8 cellular contexts compared by ENCODE assay signal in the genomic region with DNA sequence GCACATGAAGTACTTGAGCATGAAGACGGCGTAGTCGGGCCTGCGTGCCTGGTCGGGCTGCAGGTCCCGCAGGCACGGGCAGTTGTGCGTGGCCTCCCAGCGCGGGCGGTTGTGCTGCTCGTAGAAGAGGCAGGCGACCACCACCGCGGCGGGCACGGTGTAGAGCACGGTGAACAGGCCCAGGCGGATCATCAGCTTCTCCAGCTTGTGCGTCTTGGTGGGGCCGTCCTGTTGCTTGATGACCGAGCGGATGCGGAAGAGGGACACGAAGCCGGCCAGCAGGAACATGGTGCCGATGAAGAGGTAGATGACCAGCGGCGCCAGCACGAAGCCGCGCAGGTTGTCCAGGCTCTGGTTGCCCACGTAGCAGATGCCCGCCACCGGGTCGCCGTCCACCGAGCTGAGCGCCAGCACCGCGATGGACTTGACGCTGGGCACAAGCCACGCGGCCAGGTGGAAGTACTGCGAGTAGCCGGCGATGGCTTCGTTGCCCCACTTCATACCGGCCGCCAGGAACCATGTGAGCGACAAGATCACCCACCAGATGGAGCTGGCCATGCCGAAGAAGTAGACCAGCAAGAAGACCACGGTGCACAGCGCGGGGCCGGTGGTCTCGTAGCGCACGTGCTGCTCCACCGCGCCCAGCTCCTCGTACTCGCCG. TPM values are rescaled to one million over a fixed set of nuclear protein-coding genes. Genes with fewer than 3 reads are reported as not detected.
DNase-seq lines count a peak whose midpoint lies in the region; ATAC-seq and TF ChIP-seq lines count a peak whose summit lies in the region.

No MANE protein-coding gene starts in this region.

- CTCF ChIA-PET in CD4-positive, alpha-beta memory T cell (lab: Charles Lee; ENCODE audit: partially characterized antibody) = interaction anchor here (1.2 kb wide), 1 partner anchor 9 kb away, joined by 3 read pairs; no protein-coding TSS in a partner anchor

- H3K4me1 Mint-ChIP-seq in CD4-positive, alpha-beta memory T cell = peaks cover 13 to 56% (median 18%) of the 10 kb centered on the region in 4 donors

- WGBS in esophagus squamous epithelium, 2 donors = 20 to 36% methylated on average over 7 to 12 of the region's 64 CpGs
- 14 to 21% (median 21%) methylated on average over 55 to 64 of the region's 64 CpGs for WGBS in ovary, 3 donors

- peaks cover 22 to 26% of the 10 kb centered on the region in 2 donors for H3K27me3 Mint-ChIP-seq in CD4-positive, alpha-beta memory T cell

- H3K27me3 ChIP-seq in CD4-positive, alpha-beta memory T cell (ENCODE audit: insufficient read depth, low read length) = peaks cover 25% of the 10 kb centered on the region
- H3K27me3 ChIP-seq in esophagus squamous epithelium (peaks cover 0 to 65% (median 0%) of the 10 kb centered on the region in 4 donors), ovary (no peaks in the 10 kb centered on the region)

- no peak overlapping the region for H3K4me3 ChIP-seq in CD4-positive, alpha-beta memory T cell (ENCODE audit: low read length in 2 of 2)
- peak overlapping the region in 3 of 4 donors; percentile 42 to 85 (median 69) for H3K4me3 ChIP-seq in esophagus squamous epithelium
- H3K4me3 ChIP-seq in ovary = peak overlapping the region; percentile 37

- no peak overlapping the region for H3K27ac ChIP-seq in CD4-positive, alpha-beta memory T cell (ENCODE audit: low read depth, low read length)
- H3K27ac ChIP-seq in esophagus squamous epithelium (no peak overlapping the region), ovary (no peak overlapping the region)

- H3K9me3 Mint-ChIP-seq in CD4-positive, alpha-beta memory T cell = no peaks in the 10 kb centered on the region

- intact Hi-C loops in CD4-positive, alpha-beta memory T cell (cut with micrococcal nuclease) = loop anchor here (2.0 to 5.0 kb wide), 3 partner anchors 143 to 1858 kb away; partner anchors contain the start of gene CREM
- intact Hi-C loops in esophagus squamous epithelium (cut with DNase I) (loop anchor here (10.0 kb wide), 2 partner anchors 1135 to 1245 kb away; no protein-coding TSS in a partner anchor), ovary (cut with DNase I) (loop anchor here in 3 of 4 donors (5.0 to 10.0 kb wide), 3 partner anchors 515 to 1138 kb away; partner anchors contain the start of gene CREM (in 1 of the 3))

- POLR2A ChIA-PET in CD4-positive, alpha-beta memory T cell (lab: Charles Lee; ENCODE audit: partially characterized antibody) = no interaction called here

- DNase-seq in CD4-positive, alpha-beta memory T cell = no peak
- peak; percentile 47 for DNase-seq in SK-N-DZ (ENCODE audit: low spot score)
- DNase-seq in esophagus squamous epithelium (lab: John Stamatoyannopoulos, UW) = no peak
- DNase-seq in ovary = peak; percentile 11 to 42 (median 29)
- DNase-seq in effector CD4-positive, alpha-beta T cell = no peak

- peak overlapping the region in 1 of 7 donors; percentile 67 for H3K27ac Mint-ChIP-seq in CD4-positive, alpha-beta memory T cell

- TF ChIP-seq EP300 in ovary (IDR thresholded peaks at IDR 0.05) = no peak

- H3K36me3 Mint-ChIP-seq in CD4-positive, alpha-beta memory T cell = peaks cover 0 to 5% of the 10 kb centered on the region in 2 donors

- no peaks in the 10 kb centered on the region for H3K9me3 ChIP-seq in CD4-positive, alpha-beta memory T cell (ENCODE audit: control insufficient read depth in 1 of 2, low read length in 2 of 2)
- H3K9me3 ChIP-seq in esophagus squamous epithelium (no peaks in the 10 kb centered on the region), ovary (no peaks in the 10 kb centered on the region)

- no peaks in the 10 kb centered on the region for H3K36me3 ChIP-seq in CD4-positive, alpha-beta memory T cell (ENCODE audit: insufficient read depth, low read length)
- H3K36me3 ChIP-seq in esophagus squamous epithelium (no peaks in the 10 kb centered on the region), ovary (no peaks in the 10 kb centered on the region)

- no peak for TF ChIP-seq POLR2A in esophagus squamous epithelium (IDR thresholded peaks at IDR 0.05)
- no peak for TF ChIP-seq POLR2A in ovary (IDR thresholded peaks at IDR 0.05)

- H3K4me3 Mint-ChIP-seq in CD4-positive, alpha-beta memory T cell = peak overlapping the region; percentile 55 to 82 (median 76)

- H3K4me1 ChIP-seq in CD4-positive, alpha-beta memory T cell (ENCODE audit: insufficient read depth, low read length) = peaks cover 34% of the 10 kb centered on the region
- H3K4me1 ChIP-seq in esophagus squamous epithelium (peaks cover 13 to 53% (median 26%) of the 10 kb centered on the region in 3 donors), ovary (ENCODE audit: insufficient read depth) (peaks cover 9% of the 10 kb centered on the region)

- TF ChIP-seq CTCF in esophagus squamous epithelium (IDR thresholded peaks at IDR 0.05) (no peak), ovary (IDR thresholded peaks at IDR 0.05) (no peak)

- ATAC-seq in GM19023 (IDR thresholded peaks at IDR 0.05; ENCODE audit: unreplicated experiment) = no peak
- ATAC-seq in GM18867 (IDR thresholded peaks at IDR 0.05; ENCODE audit: unreplicated experiment) = no peak
- no peak for ATAC-seq in GM21529 (IDR thresholded peaks at IDR 0.05; ENCODE audit: unreplicated experiment)

RNA-seq across cellular contexts. Expression of gene FZD8, which starts 2.3 kb away (rescaled TPM):
- total RNA-seq in CD4-positive, alpha-beta memory T cell = 1 to 10 TPM in 1 of 2 experiments, under 1 TPM in 1; 0.93 to 1.2 TPM
- polyA plus RNA-seq in CD4-positive, alpha-beta memory T cell = not detected
- 1.1 and 1.3 TPM in 2 replicates for polyA plus RNA-seq in SK-N-DZ (2014; cell fraction: cytosol; rRNA removed)
- polyA plus RNA-seq in SK-N-DZ (2014; cell fraction: nucleus; rRNA removed) = 0.28 and 0.52 TPM in 2 replicates
- total RNA-seq in esophagus squamous epithelium (1 to 10 TPM in 3 of 4 donors, under 1 TPM in 1; 0.53 to 2.3 (median 1.4) TPM), ovary (10 to 100 TPM in 2 of 7 donors, 1 to 10 TPM in 5; 1.7 to 14.9 (median 3.7) TPM)
- 1 to 10 TPM; 1.4 to 3.4 TPM for polyA plus RNA-seq in ovary

RNA-seq across cellular contexts. Expression of gene GJD4, which starts 34.6 kb away (rescaled TPM):
- under 1 TPM in 1 of 2 experiments, not detected in 1; 0.20 TPM for total RNA-seq in CD4-positive, alpha-beta memory T cell
- polyA plus RNA-seq in CD4-positive, alpha-beta memory T cell = not detected
- 0.18 TPM in 1 of 2 replicates, not detected in the other for polyA plus RNA-seq in SK-N-DZ (2014; cell fraction: cytosol; rRNA removed)
- not detected in 2 replicates for polyA plus RNA-seq in SK-N-DZ (2014; cell fraction: nucleus; rRNA removed)
- not detected for total RNA-seq in esophagus squamous epithelium
- total RNA-seq in ovary = not detected
- not detected for polyA plus RNA-seq in ovary

Comparison
In these comparisons a context has a peak if more than half of its experiments do, and no peak if none do; other contexts are left out.
1. DNase-seq: peak in SK-N-DZ (single experiment) and ovary (5 of 5); none in CD4-positive, alpha-beta memory T cell (0 of 5), esophagus squamous epithelium (single experiment) and effector CD4-positive, alpha-beta T cell (single experiment).
2. H3K4me3 ChIP-seq: peak in esophagus squamous epithelium (3 of 4) and ovary (single experiment); none in CD4-positive, alpha-beta memory T cell (0 of 2).